ENCODE assay signal across 28 cellular contexts in the genomic region with DNA sequence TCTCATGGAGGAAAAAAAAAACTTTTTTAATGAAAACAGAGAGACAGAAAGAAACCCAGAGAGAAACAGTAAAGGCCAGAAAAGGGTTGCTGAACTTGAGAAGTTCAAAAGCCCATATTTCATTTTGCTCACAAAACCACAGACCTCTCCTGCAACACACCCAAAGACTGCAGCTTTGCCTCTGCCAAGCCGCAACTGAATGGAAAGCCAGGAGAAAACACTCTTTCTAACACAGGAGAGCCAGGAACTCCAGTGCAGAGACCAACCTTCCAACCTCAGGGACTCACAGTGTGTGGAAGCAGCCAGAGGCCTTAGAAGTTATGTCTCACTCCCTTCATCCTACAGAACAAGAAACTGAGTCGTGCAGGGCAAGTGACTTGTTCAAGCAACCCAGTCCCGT.
DNase-seq lines count a peak whose midpoint lies in the region; ATAC-seq, FAIRE-seq and TF ChIP-seq lines count a peak whose summit lies in the region.
"Had no signal": no experiment of that assay in that cellular context is flagged by ENCODE, and none has a peak within 500 bp of the region (broad histone marks: within the 10 kb centered on the region; RNA-seq: fewer than 3 reads in every experiment).

No MANE protein-coding gene starts in this region.

- H3K4me2 ChIP-seq in GM23248 (ENCODE audit: unreplicated experiment) (no peak overlapping the region), astrocyte (ENCODE audit: low read length) (peak overlapping the region; percentile 14), smooth muscle cell (peak overlapping the region; percentile 79)
- H3K4me2 ChIP-seq: BLaER1 had no signal

- peak; percentile 28 for DNase-seq in GM23248
- peak; percentile 97 for DNase-seq in astrocyte (ENCODE audit: low read depth)
- DNase-seq in left lung = no peak
- DNase-seq in smooth muscle cell (lab: John Stamatoyannopoulos, UW; ENCODE audit: unreplicated experiment) = no peak
- no peak for DNase-seq in AG08395 (ENCODE audit: low spot score)
- DNase-seq in activated gamma-delta T cell treated with Interleukin-2 at 50 U/mL for 16 hours = no peak
- DNase-seq: ACHN; activated CD4-positive, alpha-beta T cell treated with anti-CD3 and anti-CD28 coated beads for 4 hours; activated T-cell treated with anti-CD3 and anti-CD28 coated beads for 4 hours; amygdala; central memory CD4-positive, alpha-beta T cell; gastrocnemius medialis; IMR-90; NCI-H1092; NCI-H1694; NCI-H748 treated with DMSO at 0.1 percent for 48 hours; SIG-M5; small intestine; stimulated activated naive CD4-positive, alpha-beta T cell treated with Interleukin-2 at 50 U/mL for 16 hours had no signal

- H3K9ac ChIP-seq in GM23248 (no peak overlapping the region), astrocyte (ENCODE audit: low read length) (no peak overlapping the region), smooth muscle cell (ENCODE audit: low read depth) (peak overlapping the region; percentile 68)
- H3K9ac ChIP-seq: BLaER1, parathyroid adenoma had no signal

- TF ChIP-seq CTCF in astrocyte (IDR thresholded peaks at IDR 0.05; ENCODE audit: insufficient read depth, low read depth, low read length) = no peak
- no peak for TF ChIP-seq CTCF in left lung (IDR thresholded peaks at IDR 0.05)
- no peak for TF ChIP-seq CTCF in smooth muscle cell (IDR thresholded peaks at IDR 0.05; ENCODE audit: borderline replicate concordance, insufficient read depth, poor library complexity, severe bottlenecking)

- H3K27me3 Mint-ChIP-seq in astrocyte (ENCODE audit: low read depth, unreplicated experiment) = peaks cover 41% of the 10 kb centered on the region

- no peak for FAIRE-seq in astrocyte (lab: Jason Lieb, UNC)
- FAIRE-seq: GM12891, small intestine had no signal

- peaks cover 42% of the 10 kb centered on the region for H3K27me3 ChIP-seq in GM23248 (replicated peaks; ENCODE audit: insufficient read depth)
- H3K27me3 ChIP-seq in astrocyte (ENCODE audit: insufficient read depth, low read length) = peaks cover 19% of the 10 kb centered on the region
- H3K27me3 ChIP-seq in left lung = peaks cover 0 to 9% of the 10 kb centered on the region in 2 donors
- no peaks in the 10 kb centered on the region for H3K27me3 ChIP-seq in smooth muscle cell (ENCODE audit: low read depth)
- H3K27me3 ChIP-seq: BLaER1, gastrocnemius medialis, suprapubic skin had no signal

- H4K20me1 ChIP-seq in GM23248 (ENCODE audit: insufficient read depth) (no peaks in the 10 kb centered on the region), astrocyte (ENCODE audit: insufficient read depth, low read length) (peaks cover 2% of the 10 kb centered on the region), smooth muscle cell (ENCODE audit: low read depth) (no peaks in the 10 kb centered on the region)
- H4K20me1 ChIP-seq: BLaER1 had no signal

- intact Hi-C loops in left lung (cut with DNase I) = loop anchor here in 1 of 2 donors (10.0 kb wide), 1 partner anchor 178 kb away; no protein-coding TSS in a partner anchor

- H3K9me3 ChIP-seq in GM23248 (ENCODE audit: low read depth) (no peaks in the 10 kb centered on the region), astrocyte (ENCODE audit: insufficient read depth, low read depth, low read length) (no peaks in the 10 kb centered on the region), left lung (no peaks in the 10 kb centered on the region), smooth muscle cell (replicated peaks; ENCODE audit: low read depth) (no peaks in the 10 kb centered on the region)
- H3K9me3 ChIP-seq: BLaER1, gastrocnemius medialis, suprapubic skin had no signal

- H3K36me3 ChIP-seq in GM23248 (ENCODE audit: low read depth) (no peaks in the 10 kb centered on the region), astrocyte (ENCODE audit: insufficient read depth, low read length) (no peaks in the 10 kb centered on the region), left lung (no peaks in the 10 kb centered on the region), smooth muscle cell (ENCODE audit: low read depth) (no peaks in the 10 kb centered on the region)
- H3K36me3 ChIP-seq: BLaER1, gastrocnemius medialis, suprapubic skin had no signal

- H3K4me1 ChIP-seq in GM23248 (ENCODE audit: insufficient read depth) (peaks cover 10% of the 10 kb centered on the region), astrocyte (ENCODE audit: insufficient read depth, low read length) (peaks cover 51% of the 10 kb centered on the region), left lung (peaks cover 18 to 35% of the 10 kb centered on the region in 2 donors), smooth muscle cell (ENCODE audit: low read depth) (peaks cover 66% of the 10 kb centered on the region)
- H3K4me1 ChIP-seq: parathyroid adenoma had no signal

- in situ Hi-C loops in GM23248 (cut with MboI) = no loop called here

- H3K9me2 ChIP-seq in GM23248 (ENCODE audit: insufficient read depth) = no peaks in the 10 kb centered on the region

- no peaks in the 10 kb centered on the region for H3K79me2 ChIP-seq in GM23248 (ENCODE audit: insufficient read depth)
- no peaks in the 10 kb centered on the region for H3K79me2 ChIP-seq in astrocyte (ENCODE audit: insufficient read depth, low read length)
- no peaks in the 10 kb centered on the region for H3K79me2 ChIP-seq in smooth muscle cell (ENCODE audit: low read depth)
- H3K79me2 ChIP-seq: parathyroid adenoma had no signal

- no peak overlapping the region for H2AFZ ChIP-seq in GM23248
- no peak overlapping the region for H2AFZ ChIP-seq in astrocyte (ENCODE audit: low read depth, low read length)
- H2AFZ ChIP-seq in smooth muscle cell (ENCODE audit: low read depth) = no peak overlapping the region
- H2AFZ ChIP-seq: parathyroid adenoma had no signal

- H3K36me3 Mint-ChIP-seq in astrocyte (ENCODE audit: low read depth, unreplicated experiment) = no peaks in the 10 kb centered on the region
- H3K36me3 Mint-ChIP-seq: activated naive CD4-positive, alpha-beta T cell treated with anti-CD3 and anti-CD28 coated beads, Interleukin-2, amount 50 U/mL, for 24 hours had no signal

- H3F3A ChIP-seq in GM23248 (ENCODE audit: insufficient read depth) = no peaks in the 10 kb centered on the region
- H3F3A ChIP-seq in smooth muscle cell (ENCODE audit: low read depth) = peaks cover 36% of the 10 kb centered on the region

- H3K4me1 Mint-ChIP-seq in astrocyte (ENCODE audit: low read depth, unreplicated experiment) = peaks cover 45% of the 10 kb centered on the region

- H3K27ac Mint-ChIP-seq in astrocyte (ENCODE audit: unreplicated experiment) = no peak overlapping the region
- H3K27ac Mint-ChIP-seq: activated naive CD4-positive, alpha-beta T cell treated with anti-CD3 and anti-CD28 coated beads, Interleukin-2, amount 50 U/mL, for 24 hours; activated T-helper 2 cell treated with anti-CD3 and anti-CD28 coated beads, Interferon-gamma antibody, Interleukin-2, Interleukin-4, amounts not matched to agents 10 μg/mL and 5 μg/mL and 100 μg/mL, durations not matched to agents 14 hours and 24 hours and 36 hours had no signal

- 72% methylated on average over 3 of the region's 3 CpGs for WGBS in GM23248 (ENCODE audit: low coverage in 1 of 2, low lambda C conversion rate in 2 of 2, missing lambda C conversion rate in 2 of 2), 2 experiments
- 56% methylated on average over 3 of the region's 3 CpGs for WGBS in smooth muscle cell (ENCODE audit: low lambda C conversion rate)

- H3K9me3 Mint-ChIP-seq in astrocyte (ENCODE audit: unreplicated experiment) = no peaks in the 10 kb centered on the region
- H3K9me3 Mint-ChIP-seq: activated naive CD4-positive, alpha-beta T cell treated with anti-CD3 and anti-CD28 coated beads, Interleukin-2, amount 50 U/mL, for 24 hours; activated T-helper 2 cell treated with anti-CD3 and anti-CD28 coated beads, Interferon-gamma antibody, Interleukin-2, Interleukin-4, amounts not matched to agents 10 μg/mL and 5 μg/mL and 100 μg/mL, durations not matched to agents 14 hours and 24 hours and 36 hours had no signal

- H3K4me3 ChIP-seq in GM23248 (no peak overlapping the region), astrocyte (ENCODE audit: insufficient read depth, low read depth, low read length) (no peak overlapping the region), left lung (no peak overlapping the region), smooth muscle cell (no peak overlapping the region)
- H3K4me3 ChIP-seq: BLaER1, gastrocnemius medialis, suprapubic skin had no signal

- H3K4me3 Mint-ChIP-seq in astrocyte (ENCODE audit: unreplicated experiment) = no peak overlapping the region
- H3K4me3 Mint-ChIP-seq: activated naive CD4-positive, alpha-beta T cell treated with anti-CD3 and anti-CD28 coated beads, Interleukin-2, amount 50 U/mL, for 24 hours; neural crest cell had no signal

- ATAC-seq in left lung (peak; percentile 7), GM19395 (IDR thresholded peaks at IDR 0.05; ENCODE audit: unreplicated experiment) (no peak)
- ATAC-seq: gastrocnemius medialis had no signal

- H3K27ac ChIP-seq in GM23248 (no peak overlapping the region), astrocyte (ENCODE audit: low read depth, low read length) (no peak overlapping the region), left lung (no peak overlapping the region), smooth muscle cell (ENCODE audit: low read depth) (peak overlapping the region; percentile 95)
- H3K27ac ChIP-seq: BLaER1, gastrocnemius medialis, parathyroid adenoma, suprapubic skin, VCaP had no signal

Comparison
In these comparisons a context has a peak if more than half of its experiments do, and no peak if none do; other contexts are left out.
1. DNase-seq: peak in GM23248 (single experiment) and astrocyte (single experiment); none in left lung (0 of 2), smooth muscle cell (single experiment), AG08395 (single experiment) and activated gamma-delta T cell treated with Interleukin-2 at 50 U/mL for 16 hours (single experiment).